In the genomic region with DNA sequence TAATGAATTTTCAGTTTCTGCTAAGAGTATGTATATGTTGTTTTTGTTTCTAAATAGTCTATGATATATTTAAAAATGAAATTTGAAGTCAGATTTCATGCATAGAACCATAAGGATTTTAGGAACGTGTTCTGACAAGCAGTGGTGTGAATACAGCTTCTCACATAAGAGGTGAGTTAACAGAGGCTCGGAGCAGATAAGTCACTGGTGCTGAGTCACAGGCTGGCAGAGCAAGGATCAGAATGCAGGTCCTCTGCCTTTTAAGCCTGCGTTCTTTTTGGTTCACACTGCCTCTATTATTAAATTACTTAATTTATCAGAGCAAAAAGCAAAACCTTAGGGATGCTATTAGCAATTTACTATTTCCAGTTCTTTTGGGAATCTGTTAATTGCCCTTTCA, we compare ENCODE assay signal across 13 cellular contexts.
DNase-seq lines count a peak whose midpoint lies in the region; ATAC-seq and TF ChIP-seq lines count a peak whose summit lies in the region.
"Had no signal": no experiment of that assay in that cellular context is flagged by ENCODE, and none has a peak within 500 bp of the region (broad histone marks: within the 10 kb centered on the region; RNA-seq: fewer than 3 reads in every experiment).

No MANE protein-coding gene starts in this region.

- H3K4me3 ChIP-seq in cardiac fibroblast (replicated peaks in 1 of 2; ENCODE audit: low read depth in 2 of 2, low read length in 2 of 2) (no peak overlapping the region), dorsolateral prefrontal cortex (no peak overlapping the region)

- no peaks in the 10 kb centered on the region for H3K9me3 Mint-ChIP-seq in Calu3 (ENCODE audit: low read depth, unreplicated experiment)
- H3K9me3 Mint-ChIP-seq in stimulated activated memory B cell treated with anti-CD40 and anti-IgM and Interleukin-4, amounts not matched to agents 10 μg/mL and 1 μg/mL and 100 μg/mL, for 72 hours = peaks cover 3% of the 10 kb centered on the region
- peaks cover 2% of the 10 kb centered on the region for H3K9me3 Mint-ChIP-seq in activated CD8-positive, alpha-beta T cell treated with anti-CD3 and anti-CD28 coated beads for 36 hours

- H3K27ac ChIP-seq in dorsolateral prefrontal cortex = no peak overlapping the region

- BruUV-seq in Calu3 (replicated peaks; lab: Mats Ljungman, UMichigan) = no TSS peak

- H3K36me3 Mint-ChIP-seq in Calu3 (ENCODE audit: insufficient read depth, unreplicated experiment) = no peaks in the 10 kb centered on the region
- no peaks in the 10 kb centered on the region for H3K36me3 Mint-ChIP-seq in stimulated activated memory B cell treated with anti-CD40 and anti-IgM and Interleukin-4, amounts not matched to agents 10 μg/mL and 1 μg/mL and 100 μg/mL, for 72 hours
- H3K36me3 Mint-ChIP-seq in activated CD8-positive, alpha-beta T cell treated with anti-CD3 and anti-CD28 coated beads for 36 hours (ENCODE audit: low read depth) = no peaks in the 10 kb centered on the region
- H3K36me3 Mint-ChIP-seq: WTC11 had no signal

- no peak overlapping the region for H3K4me3 Mint-ChIP-seq in Calu3 (ENCODE audit: low read depth, unreplicated experiment)
- no peak overlapping the region for H3K4me3 Mint-ChIP-seq in stimulated activated memory B cell treated with anti-CD40 and anti-IgM and Interleukin-4, amounts not matched to agents 10 μg/mL and 1 μg/mL and 100 μg/mL, for 72 hours
- H3K4me3 Mint-ChIP-seq in activated CD8-positive, alpha-beta T cell treated with anti-CD3 and anti-CD28 coated beads for 36 hours = no peak overlapping the region
- H3K4me3 Mint-ChIP-seq: WTC11 had no signal

- ATAC-seq in stimulated activated memory B cell treated with anti-CD40 and anti-IgM and Interleukin-4, amounts not matched to agents 10 μg/mL and 1 μg/mL and 100 μg/mL, for 72 hours = no peak
- no peak for ATAC-seq in HG03097 (IDR thresholded peaks at IDR 0.05; ENCODE audit: low FRiP score, unreplicated experiment)
- no peak for ATAC-seq in activated CD8-positive, alpha-beta T cell treated with anti-CD3 and anti-CD28 coated beads for 36 hours
- ATAC-seq: WTC11 had no signal

- intact Hi-C loops in Calu3 (cut with micrococcal nuclease; ENCODE audit: unreplicated experiment) (no loop called here), dorsolateral prefrontal cortex (cut with DNase I) (no loop called here)
- intact Hi-C loops in activated CD8-positive, alpha-beta T cell treated with anti-CD3 and anti-CD28 coated beads for 36 hours (cut with micrococcal nuclease) = no loop called here

- H3K27me3 ChIP-seq in dorsolateral prefrontal cortex = no peaks in the 10 kb centered on the region

- H3K27ac Mint-ChIP-seq in Calu3 (ENCODE audit: unreplicated experiment) = peak overlapping the region; percentile 37
- no peak overlapping the region for H3K27ac Mint-ChIP-seq in stimulated activated memory B cell treated with anti-CD40 and anti-IgM and Interleukin-4, amounts not matched to agents 10 μg/mL and 1 μg/mL and 100 μg/mL, for 72 hours
- no peak overlapping the region for H3K27ac Mint-ChIP-seq in activated CD8-positive, alpha-beta T cell treated with anti-CD3 and anti-CD28 coated beads for 36 hours
- H3K27ac Mint-ChIP-seq: WTC11 had no signal

- TF ChIP-seq CTCF in Calu3 (IDR thresholded peaks at IDR 0.05; ENCODE audit: unreplicated experiment) (no peak), cardiac fibroblast (IDR thresholded peaks at IDR 0.05; ENCODE audit: low read depth, low read length) (no peak), dorsolateral prefrontal cortex (IDR thresholded peaks at IDR 0.05 in 54 of 56, conservative IDR thresholded peaks at IDR 0.05 in 2 of 56; ENCODE audit: low read depth in 1 of 56, partially characterized antibody in 56 of 56) (no peak)
- TF ChIP-seq CTCF in activated CD8-positive, alpha-beta T cell treated with anti-CD3 and anti-CD28 coated beads for 36 hours (IDR thresholded peaks at IDR 0.05) = no peak

- POLR2A ChIA-PET in activated CD8-positive, alpha-beta T cell treated with anti-CD3 and anti-CD28 coated beads for 36 hours (lab: Charles Lee) = interaction anchor here (0.6 kb wide), 1 partner anchor 1671 kb away, joined by 3 read pairs; no protein-coding TSS in a partner anchor

- peaks cover 20% of the 10 kb centered on the region for H3K4me1 Mint-ChIP-seq in Calu3 (ENCODE audit: low read depth, unreplicated experiment)
- no peaks in the 10 kb centered on the region for H3K4me1 Mint-ChIP-seq in stimulated activated memory B cell treated with anti-CD40 and anti-IgM and Interleukin-4, amounts not matched to agents 10 μg/mL and 1 μg/mL and 100 μg/mL, for 72 hours
- no peaks in the 10 kb centered on the region for H3K4me1 Mint-ChIP-seq in activated CD8-positive, alpha-beta T cell treated with anti-CD3 and anti-CD28 coated beads for 36 hours (ENCODE audit: low read depth)

- DNase-seq in Calu3 (peak; percentile 26), NCI-H1436 treated with DMSO at 0.1 percent for 48 hours (lab: John Stamatoyannopoulos, UW) (peak; percentile 52), cardiac fibroblast (ENCODE audit: low read depth in 2 of 2) (peak; percentile 55 to 66), lung microvascular endothelial cell (ENCODE audit: low read depth in 2 of 2) (peak; percentile 19 to 39), dorsolateral prefrontal cortex (no peak)
- no peak for DNase-seq in activated CD8-positive, alpha-beta T cell treated with anti-CD3 and anti-CD28 coated beads for 36 hours
- DNase-seq: activated gamma-delta T cell treated with Interleukin-2 at 50 U/mL for 16 hours; COR-L47; effector CD4-positive, alpha-beta T cell; stimulated activated CD4-positive, alpha-beta T cell treated with anti-CD3 and anti-CD28 coated beads, Interleukin-4, amount 100 ng/mL, for 4 hours had no signal

- CTCF ChIA-PET in Calu3 (lab: Charles Lee) = interaction anchor here (0.9 to 1.1 kb wide), 2 partner anchors 12 to 68 kb away, joined by 3 read pairs; no protein-coding TSS in a partner anchor
- CTCF ChIA-PET in activated CD8-positive, alpha-beta T cell treated with anti-CD3 and anti-CD28 coated beads for 36 hours (lab: Charles Lee) = interaction anchor here (1.1 kb wide), 1 partner anchor 68 kb away, joined by 3 read pairs; no protein-coding TSS in a partner anchor

- H3K27me3 Mint-ChIP-seq in Calu3 (ENCODE audit: unreplicated experiment) = no peaks in the 10 kb centered on the region
- no peaks in the 10 kb centered on the region for H3K27me3 Mint-ChIP-seq in stimulated activated memory B cell treated with anti-CD40 and anti-IgM and Interleukin-4, amounts not matched to agents 10 μg/mL and 1 μg/mL and 100 μg/mL, for 72 hours
- no peaks in the 10 kb centered on the region for H3K27me3 Mint-ChIP-seq in activated CD8-positive, alpha-beta T cell treated with anti-CD3 and anti-CD28 coated beads for 36 hours

Comparison
In these comparisons a context has a peak if more than half of its experiments do, and no peak if none do; other contexts are left out.
1. DNase-seq: peak in Calu3 (single experiment), NCI-H1436 treated with DMSO at 0.1 percent for 48 hours (single experiment), cardiac fibroblast (2 of 2) and lung microvascular endothelial cell (2 of 2); none in dorsolateral prefrontal cortex (0 of 10) and activated CD8-positive, alpha-beta T cell treated with anti-CD3 and anti-CD28 coated beads for 36 hours (single experiment).